In the genomic region with DNA sequence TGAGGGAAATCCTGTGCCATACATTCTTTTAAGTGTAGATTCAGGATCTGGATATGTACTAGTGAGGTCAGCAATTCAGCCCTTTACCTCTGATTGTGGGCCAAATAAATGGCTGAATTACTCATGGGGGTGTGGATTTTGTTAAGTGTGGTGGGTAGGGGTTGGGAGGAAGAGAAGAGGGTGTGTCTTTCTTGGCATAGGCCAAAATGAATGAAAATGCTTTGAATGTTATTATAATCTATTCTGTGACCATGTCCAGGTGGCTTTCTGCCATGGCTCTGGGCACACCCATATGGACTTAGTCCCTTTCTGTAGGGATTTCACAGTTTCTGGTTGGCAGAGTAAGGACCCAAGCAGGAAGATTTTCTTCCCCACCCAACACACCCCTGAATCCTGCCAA, we compare ENCODE assay signal across 2 cellular contexts.
TF ChIP-seq lines count a peak whose summit lies in the region.

No MANE protein-coding gene starts in this region.

TF ChIP-seq in liver, 16 proteins besides CTCF, POLR2A, EP300 and RAD21 (continued from another document):
- TF ChIP-seq, protein P1, sequence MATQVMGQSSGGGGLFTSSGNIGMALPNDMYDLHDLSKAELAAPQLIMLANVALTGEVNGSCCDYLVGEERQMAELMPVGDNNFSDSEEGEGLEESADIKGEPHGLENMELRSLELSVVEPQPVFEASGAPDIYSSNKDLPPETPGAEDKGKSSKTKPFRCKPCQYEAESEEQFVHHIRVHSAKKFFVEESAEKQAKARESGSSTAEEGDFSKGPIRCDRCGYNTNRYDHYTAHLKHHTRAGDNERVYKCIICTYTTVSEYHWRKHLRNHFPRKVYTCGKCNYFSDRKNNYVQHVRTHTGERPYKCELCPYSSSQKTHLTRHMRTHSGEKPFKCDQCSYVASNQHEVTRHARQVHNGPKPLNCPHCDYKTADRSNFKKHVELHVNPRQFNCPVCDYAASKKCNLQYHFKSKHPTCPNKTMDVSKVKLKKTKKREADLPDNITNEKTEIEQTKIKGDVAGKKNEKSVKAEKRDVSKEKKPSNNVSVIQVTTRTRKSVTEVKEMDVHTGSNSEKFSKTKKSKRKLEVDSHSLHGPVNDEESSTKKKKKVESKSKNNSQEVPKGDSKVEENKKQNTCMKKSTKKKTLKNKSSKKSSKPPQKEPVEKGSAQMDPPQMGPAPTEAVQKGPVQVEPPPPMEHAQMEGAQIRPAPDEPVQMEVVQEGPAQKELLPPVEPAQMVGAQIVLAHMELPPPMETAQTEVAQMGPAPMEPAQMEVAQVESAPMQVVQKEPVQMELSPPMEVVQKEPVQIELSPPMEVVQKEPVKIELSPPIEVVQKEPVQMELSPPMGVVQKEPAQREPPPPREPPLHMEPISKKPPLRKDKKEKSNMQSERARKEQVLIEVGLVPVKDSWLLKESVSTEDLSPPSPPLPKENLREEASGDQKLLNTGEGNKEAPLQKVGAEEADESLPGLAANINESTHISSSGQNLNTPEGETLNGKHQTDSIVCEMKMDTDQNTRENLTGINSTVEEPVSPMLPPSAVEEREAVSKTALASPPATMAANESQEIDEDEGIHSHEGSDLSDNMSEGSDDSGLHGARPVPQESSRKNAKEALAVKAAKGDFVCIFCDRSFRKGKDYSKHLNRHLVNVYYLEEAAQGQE (IDR thresholded peaks at IDR 0.05) = no peak
TF ChIP-seq in liver: peak in this region for 1.

TF ChIP-seq in HepG2, 621 proteins besides CTCF, POLR2A, EP300 and RAD21 (continued from another document):
- TF ChIP-seq, protein P2, sequence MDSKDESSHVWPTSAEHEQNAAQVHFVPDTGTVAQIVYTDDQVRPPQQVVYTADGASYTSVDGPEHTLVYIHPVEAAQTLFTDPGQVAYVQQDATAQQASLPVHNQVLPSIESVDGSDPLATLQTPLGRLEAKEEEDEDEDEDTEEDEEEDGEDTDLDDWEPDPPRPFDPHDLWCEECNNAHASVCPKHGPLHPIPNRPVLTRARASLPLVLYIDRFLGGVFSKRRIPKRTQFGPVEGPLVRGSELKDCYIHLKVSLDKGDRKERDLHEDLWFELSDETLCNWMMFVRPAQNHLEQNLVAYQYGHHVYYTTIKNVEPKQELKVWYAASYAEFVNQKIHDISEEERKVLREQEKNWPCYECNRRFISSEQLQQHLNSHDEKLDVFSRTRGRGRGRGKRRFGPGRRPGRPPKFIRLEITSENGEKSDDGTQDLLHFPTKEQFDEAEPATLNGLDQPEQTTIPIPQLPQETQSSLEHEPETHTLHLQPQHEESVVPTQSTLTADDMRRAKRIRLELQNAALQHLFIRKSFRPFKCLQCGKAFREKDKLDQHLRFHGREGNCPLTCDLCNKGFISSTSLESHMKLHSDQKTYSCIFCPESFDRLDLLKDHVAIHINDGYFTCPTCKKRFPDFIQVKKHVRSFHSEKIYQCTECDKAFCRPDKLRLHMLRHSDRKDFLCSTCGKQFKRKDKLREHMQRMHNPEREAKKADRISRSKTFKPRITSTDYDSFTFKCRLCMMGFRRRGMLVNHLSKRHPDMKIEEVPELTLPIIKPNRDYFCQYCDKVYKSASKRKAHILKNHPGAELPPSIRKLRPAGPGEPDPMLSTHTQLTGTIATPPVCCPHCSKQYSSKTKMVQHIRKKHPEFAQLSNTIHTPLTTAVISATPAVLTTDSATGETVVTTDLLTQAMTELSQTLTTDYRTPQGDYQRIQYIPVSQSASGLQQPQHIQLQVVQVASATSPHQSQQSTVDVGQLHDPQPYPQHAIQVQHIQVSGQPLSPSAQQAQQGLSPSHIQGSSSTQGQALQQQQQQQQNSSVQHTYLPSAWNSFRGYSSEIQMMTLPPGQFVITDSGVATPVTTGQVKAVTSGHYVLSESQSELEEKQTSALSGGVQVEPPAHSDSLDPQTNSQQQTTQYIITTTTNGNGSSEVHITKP (CRISPR knock-in tag; IDR thresholded peaks at IDR 0.05; ENCODE audit: low read depth) = no peak
- TF ChIP-seq, protein P3, sequence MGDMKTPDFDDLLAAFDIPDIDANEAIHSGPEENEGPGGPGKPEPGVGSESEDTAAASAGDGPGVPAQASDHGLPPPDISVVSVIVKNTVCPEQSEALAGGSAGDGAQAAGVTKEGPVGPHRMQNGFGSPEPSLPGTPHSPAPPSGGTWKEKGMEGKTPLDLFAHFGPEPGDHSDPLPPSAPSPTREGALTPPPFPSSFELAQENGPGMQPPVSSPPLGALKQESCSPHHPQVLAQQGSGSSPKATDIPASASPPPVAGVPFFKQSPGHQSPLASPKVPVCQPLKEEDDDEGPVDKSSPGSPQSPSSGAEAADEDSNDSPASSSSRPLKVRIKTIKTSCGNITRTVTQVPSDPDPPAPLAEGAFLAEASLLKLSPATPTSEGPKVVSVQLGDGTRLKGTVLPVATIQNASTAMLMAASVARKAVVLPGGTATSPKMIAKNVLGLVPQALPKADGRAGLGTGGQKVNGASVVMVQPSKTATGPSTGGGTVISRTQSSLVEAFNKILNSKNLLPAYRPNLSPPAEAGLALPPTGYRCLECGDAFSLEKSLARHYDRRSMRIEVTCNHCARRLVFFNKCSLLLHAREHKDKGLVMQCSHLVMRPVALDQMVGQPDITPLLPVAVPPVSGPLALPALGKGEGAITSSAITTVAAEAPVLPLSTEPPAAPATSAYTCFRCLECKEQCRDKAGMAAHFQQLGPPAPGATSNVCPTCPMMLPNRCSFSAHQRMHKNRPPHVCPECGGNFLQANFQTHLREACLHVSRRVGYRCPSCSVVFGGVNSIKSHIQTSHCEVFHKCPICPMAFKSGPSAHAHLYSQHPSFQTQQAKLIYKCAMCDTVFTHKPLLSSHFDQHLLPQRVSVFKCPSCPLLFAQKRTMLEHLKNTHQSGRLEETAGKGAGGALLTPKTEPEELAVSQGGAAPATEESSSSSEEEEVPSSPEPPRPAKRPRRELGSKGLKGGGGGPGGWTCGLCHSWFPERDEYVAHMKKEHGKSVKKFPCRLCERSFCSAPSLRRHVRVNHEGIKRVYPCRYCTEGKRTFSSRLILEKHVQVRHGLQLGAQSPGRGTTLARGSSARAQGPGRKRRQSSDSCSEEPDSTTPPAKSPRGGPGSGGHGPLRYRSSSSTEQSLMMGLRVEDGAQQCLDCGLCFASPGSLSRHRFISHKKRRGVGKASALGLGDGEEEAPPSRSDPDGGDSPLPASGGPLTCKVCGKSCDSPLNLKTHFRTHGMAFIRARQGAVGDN (CRISPR knock-in tag; IDR thresholded peaks at IDR 0.05) = no peak
